Comparison of ENCODE assay signal across 15 cellular contexts in the genomic region with DNA sequence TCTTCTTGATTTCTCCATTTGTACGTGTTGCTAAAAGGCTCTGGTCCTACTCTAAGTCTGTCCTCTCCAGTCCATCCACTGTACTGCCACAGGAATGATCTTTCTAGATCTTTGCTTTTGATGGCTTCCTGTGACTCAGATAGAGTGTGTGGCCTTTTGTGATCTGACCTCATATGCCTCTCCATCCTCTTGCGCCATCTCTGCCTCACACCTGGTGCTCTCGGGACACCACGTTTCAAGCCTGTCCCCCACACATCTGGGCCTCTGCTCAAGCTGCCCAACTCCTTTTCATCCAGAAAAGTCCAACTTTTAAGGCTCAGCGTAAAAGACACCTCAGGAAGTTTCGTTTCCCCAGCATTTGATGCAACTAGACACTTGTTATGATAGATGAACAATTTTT. TPM values are rescaled to one million over a fixed set of nuclear protein-coding genes. Genes with fewer than 3 reads are reported as not detected.
DNase-seq lines count a peak whose midpoint lies in the region; ATAC-seq lines count a peak whose summit lies in the region.
"Had no signal": no experiment of that assay in that cellular context is flagged by ENCODE, and none has a peak within 500 bp of the region (broad histone marks: within the 10 kb centered on the region; RNA-seq: fewer than 3 reads in every experiment).

No MANE protein-coding gene starts in this region.

- H3K4me1 Mint-ChIP-seq in activated T-helper 2 cell treated with anti-CD3 and anti-CD28 coated beads, Interferon-gamma antibody, Interleukin-2, Interleukin-4, amounts not matched to agents 10 μg/mL and 5 μg/mL and 100 μg/mL, durations not matched to agents 14 hours and 24 hours and 36 hours (ENCODE audit: low read depth) = peaks cover 6% of the 10 kb centered on the region
- H3K4me1 Mint-ChIP-seq: mesothelial cell of epicardium had no signal

- DNase-seq in AG08396 (ENCODE audit: low spot score) (peak; percentile 33), HT1080 (ENCODE audit: low read depth) (peak; percentile 69), iris pigment epithelial cell (ENCODE audit: low read depth) (peak; percentile 65), islet precursor cell (no peak), left ventricle myocardium superior (no peak), NCI-H510A treated with DMSO at 0.1 percent for 48 hours (lab: John Stamatoyannopoulos, UW) (no peak)
- DNase-seq in activated T-helper 2 cell treated with anti-CD3 and anti-CD28 coated beads, Interferon-gamma antibody, Interleukin-2, Interleukin-4, amounts not matched to agents 10 μg/mL and 5 μg/mL and 100 μg/mL, durations not matched to agents 14 hours and 24 hours and 36 hours (ENCODE audit: low spot score) = no peak
- no peak for DNase-seq in activated effector memory CD4-positive, alpha-beta T cell treated with Interleukin-2 at 50 U/mL for 16 hours
- DNase-seq: anterior cingulate cortex; effector memory CD8-positive, alpha-beta T cell; MG63; NCI-H226; Peyer's patch; stomach had no signal

- no peaks in the 10 kb centered on the region for H3K27me3 Mint-ChIP-seq in activated T-helper 2 cell treated with anti-CD3 and anti-CD28 coated beads, Interferon-gamma antibody, Interleukin-2, Interleukin-4, amounts not matched to agents 10 μg/mL and 5 μg/mL and 100 μg/mL, durations not matched to agents 14 hours and 24 hours and 36 hours (ENCODE audit: low read depth)
- H3K27me3 Mint-ChIP-seq: effector memory CD8-positive, alpha-beta T cell had no signal

- intact Hi-C loops in activated T-helper 2 cell treated with anti-CD3 and anti-CD28 coated beads, Interferon-gamma antibody, Interleukin-2, Interleukin-4, amounts not matched to agents 10 μg/mL and 5 μg/mL and 100 μg/mL, durations not matched to agents 14 hours and 24 hours and 36 hours (cut with micrococcal nuclease) = no loop called here
- intact Hi-C loops in left ventricle myocardium superior (cut with micrococcal nuclease) = no loop called here

- no peaks in the 10 kb centered on the region for H3K9me3 Mint-ChIP-seq in activated T-helper 2 cell treated with anti-CD3 and anti-CD28 coated beads, Interferon-gamma antibody, Interleukin-2, Interleukin-4, amounts not matched to agents 10 μg/mL and 5 μg/mL and 100 μg/mL, durations not matched to agents 14 hours and 24 hours and 36 hours
- H3K9me3 Mint-ChIP-seq: effector memory CD8-positive, alpha-beta T cell; mesothelial cell of epicardium had no signal

- no peak for ATAC-seq in left ventricle myocardium superior
- ATAC-seq: effector memory CD8-positive, alpha-beta T cell had no signal

- H3K36me3 Mint-ChIP-seq in activated T-helper 2 cell treated with anti-CD3 and anti-CD28 coated beads, Interferon-gamma antibody, Interleukin-2, Interleukin-4, amounts not matched to agents 10 μg/mL and 5 μg/mL and 100 μg/mL, durations not matched to agents 14 hours and 24 hours and 36 hours (ENCODE audit: low read depth) = peaks cover 27% of the 10 kb centered on the region

- H3K27ac Mint-ChIP-seq in activated T-helper 2 cell treated with anti-CD3 and anti-CD28 coated beads, Interferon-gamma antibody, Interleukin-2, Interleukin-4, amounts not matched to agents 10 μg/mL and 5 μg/mL and 100 μg/mL, durations not matched to agents 14 hours and 24 hours and 36 hours = peak overlapping the region; percentile 34
- H3K27ac Mint-ChIP-seq: effector memory CD8-positive, alpha-beta T cell; mesothelial cell of epicardium had no signal

- H3K4me3 Mint-ChIP-seq in activated T-helper 2 cell treated with anti-CD3 and anti-CD28 coated beads, Interferon-gamma antibody, Interleukin-2, Interleukin-4, amounts not matched to agents 10 μg/mL and 5 μg/mL and 100 μg/mL, durations not matched to agents 14 hours and 24 hours and 36 hours (ENCODE audit: low read depth) = no peak overlapping the region
- H3K4me3 Mint-ChIP-seq: effector memory CD8-positive, alpha-beta T cell; mesothelial cell of epicardium had no signal

RNA-seq across cellular contexts. Expression of a gene that starts 39.0 kb away (rescaled TPM):
- total RNA-seq in HT1080 (2014; rRNA removed; shearing (Covaris generic)) = 9.5 and 19.3 TPM in 2 replicates
- 11.5 and 13.8 TPM in 2 replicates for polyA plus RNA-seq in HT1080 (2015; cell fraction: cytosol; rRNA removed)
- polyA plus RNA-seq in HT1080 (2015; cell fraction: nucleus; rRNA removed) = 35.6 and 36.5 TPM in 2 replicates
- total RNA-seq in activated T-helper 2 cell treated with anti-CD3 and anti-CD28 coated beads, Interferon-gamma antibody, Interleukin-2, Interleukin-4, amounts not matched to agents 10 μg/mL and 5 μg/mL and 100 μg/mL, durations not matched to agents 14 hours and 24 hours and 36 hours = 13.2 and 17.6 TPM in 2 replicates
- 8.4 TPM for total RNA-seq in left ventricle myocardium superior

Comparison
In these comparisons a context has a peak if more than half of its experiments do, and no peak if none do; other contexts are left out.
1. DNase-seq: peak in AG08396 (single experiment), HT1080 (single experiment) and iris pigment epithelial cell (single experiment); none in activated T-helper 2 cell treated with anti-CD3 and anti-CD28 coated beads, Interferon-gamma antibody, Interleukin-2, Interleukin-4, amounts not matched to agents 10 μg/mL and 5 μg/mL and 100 μg/mL, durations not matched to agents 14 hours and 24 hours and 36 hours (single experiment), islet precursor cell (single experiment), left ventricle myocardium superior (single experiment), NCI-H510A treated with DMSO at 0.1 percent for 48 hours (single experiment) and activated effector memory CD4-positive, alpha-beta T cell treated with Interleukin-2 at 50 U/mL for 16 hours (single experiment).